Comparison of ENCODE assay signal across 1 cellular context in genomic region chr22:28981818-28982499, GRCh38.
TF ChIP-seq lines count a peak whose summit lies in the region.

No MANE protein-coding gene starts in this region.

TF ChIP-seq in HepG2, 621 proteins besides CTCF, POLR2A, EP300 and RAD21 (continued from another document and continues in another):
- TF ChIP-seq TCF12 (IDR thresholded peaks at IDR 0.05): no peak
- no peak for TF ChIP-seq TCF12 (CRISPR knock-in tag; IDR thresholded peaks at IDR 0.05)
- no peak for TF ChIP-seq PBX2 (CRISPR knock-in tag; IDR thresholded peaks at IDR 0.05)
- no peak for TF ChIP-seq ZUFSP (CRISPR knock-in tag; IDR thresholded peaks at IDR 0.05; ENCODE audit: borderline replicate concordance)
- TF ChIP-seq HMG20B (CRISPR knock-in tag; conservative IDR thresholded peaks at IDR 0.05): 0 out of 2 replicates have a peak, but pooled peaks have one; percentile 38
- no peak for TF ChIP-seq SP140L (CRISPR knock-in tag; IDR thresholded peaks at IDR 0.05; ENCODE audit: borderline replicate concordance)
- no peak for TF ChIP-seq EEA1 (CRISPR knock-in tag; IDR thresholded peaks at IDR 0.05; ENCODE audit: borderline replicate concordance)
- peak; percentile 77 to 80 for TF ChIP-seq MAFK (conservative IDR thresholded peaks at IDR 0.05 in 1 of 2, IDR thresholded peaks at IDR 0.05 in 1 of 2; ENCODE audit: low read length in 2 of 2)
- peak; percentile 78 for TF ChIP-seq ZNF770 (CRISPR knock-in tag; IDR thresholded peaks at IDR 0.05)
- no peak for TF ChIP-seq KLF6 (CRISPR knock-in tag; IDR thresholded peaks at IDR 0.05)
- no peak for TF ChIP-seq MEIS1 (CRISPR knock-in tag; IDR thresholded peaks at IDR 0.05; ENCODE audit: borderline replicate concordance)
- no peak for TF ChIP-seq ZMYM4 (CRISPR knock-in tag; IDR thresholded peaks at IDR 0.05)
- no peak for TF ChIP-seq RBAK (CRISPR knock-in tag; IDR thresholded peaks at IDR 0.05)
- no peak for TF ChIP-seq ZNF615 (CRISPR knock-in tag; IDR thresholded peaks at IDR 0.05; ENCODE audit: borderline replicate concordance)
- TF ChIP-seq ETV6 (CRISPR knock-in tag; conservative IDR thresholded peaks at IDR 0.05): no peak
- TF ChIP-seq NFYB (CRISPR knock-in tag; IDR thresholded peaks at IDR 0.05): no peak; the same call in 1 of the 2 replicates
- TF ChIP-seq ZMAT5 (CRISPR knock-in tag; IDR thresholded peaks at IDR 0.05; ENCODE audit: borderline replicate concordance, low read depth): no peak
- TF ChIP-seq KAT8 (CRISPR knock-in tag; IDR thresholded peaks at IDR 0.05): peak; percentile 45; the same call in 1 of the 2 replicates
- no peak for TF ChIP-seq PAX8 (CRISPR knock-in tag; IDR thresholded peaks at IDR 0.05; ENCODE audit: borderline replicate concordance)
- no peak for TF ChIP-seq ZNF235 (CRISPR knock-in tag; IDR thresholded peaks at IDR 0.05; ENCODE audit: borderline replicate concordance)
- TF ChIP-seq ZNF251 (CRISPR knock-in tag; IDR thresholded peaks at IDR 0.05): no peak
- TF ChIP-seq ASH2L (IDR thresholded peaks at IDR 0.05; ENCODE audit: insufficient read length, low read depth, low read length): peak; percentile 58
- 0 out of 2 replicates have a peak, but pooled peaks have one; percentile 64 for TF ChIP-seq ZNF747 (CRISPR knock-in tag; IDR thresholded peaks at IDR 0.05; ENCODE audit: borderline replicate concordance)
- TF ChIP-seq DNMT1 (CRISPR knock-in tag; IDR thresholded peaks at IDR 0.05): no peak
- no peak for TF ChIP-seq TEAD2 (CRISPR knock-in tag; IDR thresholded peaks at IDR 0.05)
- TF ChIP-seq ZEB1 (IDR thresholded peaks at IDR 0.05; ENCODE audit: insufficient replicate concordance, low read depth): no peak
- no peak for TF ChIP-seq ZNF879 (CRISPR knock-in tag; IDR thresholded peaks at IDR 0.05)
- peak; percentile 54; the same call in 1 of the 2 replicates for TF ChIP-seq HHEX (CRISPR knock-in tag; IDR thresholded peaks at IDR 0.05)
- TF ChIP-seq SMYD3 (CRISPR knock-in tag; IDR thresholded peaks at IDR 0.05): no peak
- no peak for TF ChIP-seq ZNF773 (CRISPR knock-in tag; IDR thresholded peaks at IDR 0.05; ENCODE audit: borderline replicate concordance)
- TF ChIP-seq GTF2F1 (IDR thresholded peaks at IDR 0.05; ENCODE audit: low read length): no peak
- 0 out of 2 replicates have a peak, but pooled peaks have one; percentile 36 for TF ChIP-seq DRAP1 (CRISPR knock-in tag; IDR thresholded peaks at IDR 0.05)
- TF ChIP-seq KLF9 (CRISPR knock-in tag; IDR thresholded peaks at IDR 0.05; ENCODE audit: low read depth): no peak
- no peak for TF ChIP-seq JDP2 (CRISPR knock-in tag; IDR thresholded peaks at IDR 0.05; ENCODE audit: borderline replicate concordance)
- peak; percentile 94 for TF ChIP-seq PAXIP1 (CRISPR knock-in tag; conservative IDR thresholded peaks at IDR 0.05)
- no peak for TF ChIP-seq KDM3A (CRISPR knock-in tag; IDR thresholded peaks at IDR 0.05; ENCODE audit: low read depth)
- no peak for TF ChIP-seq ZNF337 (CRISPR knock-in tag; IDR thresholded peaks at IDR 0.05; ENCODE audit: borderline replicate concordance, low read depth)
- TF ChIP-seq ARHGAP35 (CRISPR knock-in tag; IDR thresholded peaks at IDR 0.05; ENCODE audit: borderline replicate concordance): no peak
- no peak for TF ChIP-seq ZNF468 (CRISPR knock-in tag; IDR thresholded peaks at IDR 0.05)
- TF ChIP-seq ZNF775 (CRISPR knock-in tag; IDR thresholded peaks at IDR 0.05; ENCODE audit: borderline replicate concordance): peak; percentile 83; the same call in 1 of the 2 replicates
- TF ChIP-seq SP5 (CRISPR knock-in tag; IDR thresholded peaks at IDR 0.05; ENCODE audit: borderline replicate concordance, low read depth): 0 out of 2 replicates have a peak, but pooled peaks have one; percentile 17
- TF ChIP-seq SUZ12 (IDR thresholded peaks at IDR 0.05; ENCODE audit: low read depth, low read length): no peak
- no peak for TF ChIP-seq ZC3H13 (CRISPR knock-in tag; IDR thresholded peaks at IDR 0.05)
- no peak for TF ChIP-seq ZBTB44 (CRISPR knock-in tag; IDR thresholded peaks at IDR 0.05)
- no peak for TF ChIP-seq POLR2AphosphoS5 (IDR thresholded peaks at IDR 0.05; ENCODE audit: low read depth, low read length)
- TF ChIP-seq NFE2L2 (IDR thresholded peaks at IDR 0.05; ENCODE audit: low read length): no peak
- TF ChIP-seq ZNF639 (CRISPR knock-in tag; conservative IDR thresholded peaks at IDR 0.05): no peak
- no peak; the same call in 1 of the 2 replicates for TF ChIP-seq MBD4 (IDR thresholded peaks at IDR 0.05; ENCODE audit: borderline replicate concordance, low read length)
- TF ChIP-seq ZNF101 (CRISPR knock-in tag; IDR thresholded peaks at IDR 0.05; ENCODE audit: borderline replicate concordance, low read depth): 0 out of 2 replicates have a peak, but pooled peaks have one; percentile 59
- TF ChIP-seq ZNF432 (CRISPR knock-in tag; IDR thresholded peaks at IDR 0.05; ENCODE audit: borderline replicate concordance): no peak
- TF ChIP-seq ZNF772 (CRISPR knock-in tag; IDR thresholded peaks at IDR 0.05): no peak; the same call in 1 of the 2 replicates
- TF ChIP-seq CBX2 (IDR thresholded peaks at IDR 0.05; ENCODE audit: low read depth, low read length): no peak
- TF ChIP-seq CBX2 (CRISPR knock-in tag; IDR thresholded peaks at IDR 0.05; ENCODE audit: low read depth): no peak
- no peak for TF ChIP-seq KDM5B (CRISPR knock-in tag; IDR thresholded peaks at IDR 0.05; ENCODE audit: borderline replicate concordance)
- TF ChIP-seq ZNF17 (CRISPR knock-in tag; IDR thresholded peaks at IDR 0.05): no peak
- TF ChIP-seq UBTF (CRISPR knock-in tag; IDR thresholded peaks at IDR 0.05): no peak
- TF ChIP-seq KLF16 (CRISPR knock-in tag; IDR thresholded peaks at IDR 0.05): peak in 1 of 2 experiments; percentile 47; a peak in 1 of 4 replicates
- TF ChIP-seq POGZ (CRISPR knock-in tag; IDR thresholded peaks at IDR 0.05): no peak
- TF ChIP-seq ZSCAN22 (CRISPR knock-in tag; IDR thresholded peaks at IDR 0.05): no peak
- peak; percentile 93 for TF ChIP-seq TBX2 (CRISPR knock-in tag; IDR thresholded peaks at IDR 0.05; ENCODE audit: borderline replicate concordance)
- TF ChIP-seq POLR2AphosphoS2 (IDR thresholded peaks at IDR 0.05; ENCODE audit: low read depth, low read length): no peak
